ENCODE assay signal across 24 cellular contexts in genomic region chr1:71324671-71325297, GRCh38.
"Had no signal": no experiment of that assay in that cellular context is flagged by ENCODE, and none has a peak within 500 bp of the region (broad histone marks: within the 10 kb centered on the region; RNA-seq: fewer than 3 reads in every experiment).

No MANE protein-coding gene starts in this region.

- H3K27ac ChIP-seq: colonic mucosa, epithelial cell of prostate, foreskin keratinocyte, gastroesophageal sphincter, heart left ventricle, hepatocyte, left lung, lower lobe of right lung, neural progenitor cell, parathyroid adenoma, sigmoid colon, stomach, testis, tibial artery, upper lobe of left lung had no signal

- H3K9me3 ChIP-seq: colonic mucosa, testis had no signal

- H3K36me3 ChIP-seq: colonic mucosa, gastroesophageal sphincter, heart left ventricle, left lung, lower lobe of right lung, neural progenitor cell, sigmoid colon, stomach, tibial artery, upper lobe of left lung had no signal

- H3K27me3 ChIP-seq: colonic mucosa, foreskin keratinocyte, gastroesophageal sphincter, heart left ventricle, hepatocyte, left lung, neural progenitor cell, sigmoid colon, stomach, testis, tibial artery, upper lobe of left lung had no signal

- ATAC-seq: esophagus mucosa; foreskin keratinocyte; gastroesophageal sphincter; heart left ventricle; left lung; lower lobe of right lung; stimulated activated effector memory CD8-positive, alpha-beta T cell treated with anti-CD3 and anti-CD28 coated beads, Interleukin-12 subunit alpha, Interleukin-12 subunit beta, amount 100 ng/mL, for 72 hours had no signal

- H2AFZ ChIP-seq: hepatocyte, neural progenitor cell, parathyroid adenoma had no signal

- H3K4me1 ChIP-seq: colonic mucosa, foreskin keratinocyte, gastroesophageal sphincter, heart left ventricle, left lung, lower lobe of right lung, neural progenitor cell, parathyroid adenoma, sigmoid colon, stomach, testis, upper lobe of left lung had no signal

- H3K79me2 ChIP-seq: hepatocyte, parathyroid adenoma had no signal

- H3K9ac ChIP-seq: neural progenitor cell, parathyroid adenoma had no signal

- H3K4me2 ChIP-seq: hepatocyte, neural progenitor cell had no signal

- DNase-seq: colonic mucosa; effector CD8-positive, alpha-beta T cell; endodermal cell; foreskin keratinocyte; heart left ventricle; kidney; left lung; lower lobe of right lung; naive B cell; sigmoid colon; stimulated activated CD4-positive, alpha-beta T cell treated with anti-CD3 and anti-CD28 coated beads, Interleukin-2, amount 100 ng/mL, for 24 hours; stimulated activated CD4-positive, alpha-beta T cell treated with anti-CD3 and anti-CD28 coated beads, Interleukin-4, amount 100 ng/mL, for 24 hours; stimulated activated naive CD4-positive, alpha-beta T cell treated with Interleukin-2 at 50 U/mL for 16 hours; stomach; testis; tibial artery; upper lobe of left lung had no signal

- H3K4me3 ChIP-seq: colonic mucosa, gastroesophageal sphincter, heart left ventricle, hepatocyte, left lung, lower lobe of right lung, neural progenitor cell, sigmoid colon, stomach, testis, tibial artery, upper lobe of left lung had no signal
